Comparison of ENCODE assay signal across 8 cellular contexts in genomic region chr16:71540-72341, GRCh38. TPM values are rescaled to one million over a fixed set of nuclear protein-coding genes. Genes with fewer than 3 reads are reported as not detected.
DNase-seq lines count a peak whose midpoint lies in the region; ATAC-seq and TF ChIP-seq lines count a peak whose summit lies in the region.

No MANE protein-coding gene starts in this region.

- no peaks in the 10 kb centered on the region for H3K36me3 ChIP-seq in WERI-Rb-1
- no peaks in the 10 kb centered on the region for H3K36me3 ChIP-seq in heart left ventricle
- H3K36me3 ChIP-seq in rectal smooth muscle tissue (ENCODE audit: control insufficient read depth, insufficient read depth, low read length): no peaks in the 10 kb centered on the region

- H3K9me3 ChIP-seq in WERI-Rb-1 (ENCODE audit: severe bottlenecking): no peaks in the 10 kb centered on the region
- no peaks in the 10 kb centered on the region for H3K9me3 ChIP-seq in heart left ventricle

- intact Hi-C loops in heart left ventricle (cut with DNase I): no loop called here

- ATAC-seq in heart left ventricle (peak in 3 of 4 donors; percentile 4 to 24 (median 21)), HG03378 (IDR thresholded peaks at IDR 0.05; ENCODE audit: unreplicated experiment) (no peak)

- TF ChIP-seq CTCF in WERI-Rb-1 (IDR thresholded peaks at IDR 0.05; ENCODE audit: low read depth, low read length): no peak
- peak in 2 of 12 donors; percentile 11 to 30 for TF ChIP-seq CTCF in heart left ventricle (IDR thresholded peaks at IDR 0.05)

- DNase-seq in NCI-H82 (lab: John Stamatoyannopoulos, UW) (peak; percentile 37), NCI-H82 treated with DMSO at 0.1 percent for 48 hours (lab: John Stamatoyannopoulos, UW; ENCODE audit: unreplicated experiment) (no peak), WERI-Rb-1 (peak; percentile 70), heart left ventricle (peak in 4 of 5 donors; percentile 80 to 89 (median 82)), GF-D8 (lab: John Stamatoyannopoulos, UW) (no peak), SKM-1 (lab: John Stamatoyannopoulos, UW; ENCODE audit: unreplicated experiment) (no peak)

- H3K4me1 ChIP-seq in heart left ventricle (peaks cover 5 to 93% (median 84%) of the 10 kb centered on the region in 12 donors), rectal smooth muscle tissue (ENCODE audit: control insufficient read depth, insufficient read depth, low read length) (peaks cover 14% of the 10 kb centered on the region)

- TF ChIP-seq POLR2A in heart left ventricle (IDR thresholded peaks at IDR 0.05): peak in 1 of 2 donors; percentile 50

- peak overlapping the region; percentile 61 for H3K27ac ChIP-seq in WERI-Rb-1
- H3K27ac ChIP-seq in heart left ventricle: peak overlapping the region; percentile 87 to 98 (median 94)
- peak overlapping the region; percentile 78 for H3K27ac ChIP-seq in rectal smooth muscle tissue (ENCODE audit: low read depth, low read length)

- H3K27me3 ChIP-seq in WERI-Rb-1 (ENCODE audit: insufficient read depth, low read depth, severe bottlenecking) (no peaks in the 10 kb centered on the region), heart left ventricle (peaks cover 0 to 31% (median 0%) of the 10 kb centered on the region in 9 donors), rectal smooth muscle tissue (ENCODE audit: control insufficient read depth, insufficient read depth, low read length) (no peaks in the 10 kb centered on the region)

- H3K9ac ChIP-seq in rectal smooth muscle tissue (ENCODE audit: low read length): peak overlapping the region; percentile 71

- WGBS in heart left ventricle, 4 donors: 3 to 9% (median 4%) methylated on average over 15 to 47 of the region's 47 CpGs

- H3K4me3 ChIP-seq in WERI-Rb-1 (ENCODE audit: low read depth, low read length): peak overlapping the region; percentile 59
- peak overlapping the region; percentile 63 to 98 (median 76) for H3K4me3 ChIP-seq in heart left ventricle
- H3K4me3 ChIP-seq in rectal smooth muscle tissue (ENCODE audit: low read length): peak overlapping the region; percentile 72

RNA-seq across cellular contexts. Expression of gene RHBDF1, which starts 0.7 kb away (rescaled TPM):
- total RNA-seq in heart left ventricle: 10 to 100 TPM; 17.4 to 30.6 (median 22.7) TPM
- 10 to 100 TPM; 23.9 to 45.8 TPM for polyA plus RNA-seq in heart left ventricle

RNA-seq across cellular contexts. Expression of gene MPG, which starts 6.3 kb away (rescaled TPM):
- 10 to 100 TPM; 30.5 to 89.7 (median 38.6) TPM for total RNA-seq in heart left ventricle
- 10 to 100 TPM; 63.5 to 77.3 TPM for polyA plus RNA-seq in heart left ventricle

RNA-seq across cellular contexts. Expression of gene SNRNP25, which starts 18.1 kb away (rescaled TPM):
- total RNA-seq in heart left ventricle: 100 to 1,000 TPM in 1 of 9 donors, 10 to 100 TPM in 8; 41.6 to 105 (median 56.5) TPM
- polyA plus RNA-seq in heart left ventricle: 100 to 1,000 TPM in 1 of 2 donors, 10 to 100 TPM in 1; 65.2 to 127 TPM

RNA-seq across cellular contexts. Expression of gene POLR3K, which starts 18.3 kb away (rescaled TPM):
- 10 to 100 TPM in 7 of 9 donors, 1 to 10 TPM in 2; 4.1 to 14.4 (median 11.5) TPM for total RNA-seq in heart left ventricle
- 10 to 100 TPM; 10.9 to 20.3 TPM for polyA plus RNA-seq in heart left ventricle

Comparison
In these comparisons a context has a peak if more than half of its experiments do, and no peak if none do; other contexts are left out.
1. DNase-seq: peak in NCI-H82 (single experiment), WERI-Rb-1 (single experiment) and heart left ventricle (4 of 5); none in NCI-H82 treated with DMSO at 0.1 percent for 48 hours (single experiment), GF-D8 (single experiment) and SKM-1 (single experiment).
2. Peak in every context shown above with its lines, with median percentiles within 50 percentile points of each other: H3K27ac ChIP-seq and H3K4me3 ChIP-seq.